ENCODE assay signal across 1 cellular context in genomic region chrX:120560842-120561633, GRCh38.
A peak's percentile ranks its signal among the peaks of the same experiment; 100 is the strongest.
TF ChIP-seq lines count a peak whose summit lies in the region.

CUL4B (minus strand) TSS chrX:120560962; CDS start chrX:120560638, 324 bp downstream.

TF ChIP-seq in GM12878, 131 proteins besides CTCF, POLR2A, EP300 and RAD21 (continued from another document):
- TF ChIP-seq, protein P1, sequence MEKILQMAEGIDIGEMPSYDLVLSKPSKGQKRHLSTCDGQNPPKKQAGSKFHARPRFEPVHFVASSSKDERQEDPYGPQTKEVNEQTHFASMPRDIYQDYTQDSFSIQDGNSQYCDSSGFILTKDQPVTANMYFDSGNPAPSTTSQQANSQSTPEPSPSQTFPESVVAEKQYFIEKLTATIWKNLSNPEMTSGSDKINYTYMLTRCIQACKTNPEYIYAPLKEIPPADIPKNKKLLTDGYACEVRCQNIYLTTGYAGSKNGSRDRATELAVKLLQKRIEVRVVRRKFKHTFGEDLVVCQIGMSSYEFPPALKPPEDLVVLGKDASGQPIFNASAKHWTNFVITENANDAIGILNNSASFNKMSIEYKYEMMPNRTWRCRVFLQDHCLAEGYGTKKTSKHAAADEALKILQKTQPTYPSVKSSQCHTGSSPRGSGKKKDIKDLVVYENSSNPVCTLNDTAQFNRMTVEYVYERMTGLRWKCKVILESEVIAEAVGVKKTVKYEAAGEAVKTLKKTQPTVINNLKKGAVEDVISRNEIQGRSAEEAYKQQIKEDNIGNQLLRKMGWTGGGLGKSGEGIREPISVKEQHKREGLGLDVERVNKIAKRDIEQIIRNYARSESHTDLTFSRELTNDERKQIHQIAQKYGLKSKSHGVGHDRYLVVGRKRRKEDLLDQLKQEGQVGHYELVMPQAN (conservative IDR thresholded peaks at IDR 0.05): no peak
- TF ChIP-seq MXI1 (IDR thresholded peaks at IDR 0.05; ENCODE audit: low read depth, low read length) (0 out of 2 replicates have a peak, but pooled peaks have one; percentile 12), PAX8 (IDR thresholded peaks at IDR 0.05) (no peak), CHD1 (IDR thresholded peaks at IDR 0.05; ENCODE audit: low read depth, low read length) (no peak), JUNB (IDR thresholded peaks at IDR 0.05) (no peak), SIN3A (IDR thresholded peaks at IDR 0.05; ENCODE audit: low read depth, low read length) (no peak), LARP7 (IDR thresholded peaks at IDR 0.05) (no peak), HCFC1 (IDR thresholded peaks at IDR 0.05; ENCODE audit: low read length) (no peak), PAX5 (IDR thresholded peaks at IDR 0.05; ENCODE audit: borderline replicate concordance, low read depth, low read length) (no peak), NFYA (IDR thresholded peaks at IDR 0.05; ENCODE audit: borderline replicate concordance, low read depth, low read length) (no peak), MEF2A (IDR thresholded peaks at IDR 0.05; ENCODE audit: insufficient read depth, low read depth, low read length) (no peak), ZZZ3 (IDR thresholded peaks at IDR 0.05; ENCODE audit: control insufficient read depth, insufficient read length, low read depth) (no peak), STAT1 (conservative IDR thresholded peaks at IDR 0.05) (no peak), TCF12 (IDR thresholded peaks at IDR 0.05; ENCODE audit: low read depth, low read length) (no peak), SMAD5 (IDR thresholded peaks at IDR 0.05; ENCODE audit: low read depth) (no peak), MYB (IDR thresholded peaks at IDR 0.05; ENCODE audit: borderline replicate concordance, low read depth, low read length) (no peak), ATF7 (IDR thresholded peaks at IDR 0.05; ENCODE audit: low read depth) (0 out of 2 replicates have a peak, but pooled peaks have one; percentile 34), YBX1 (IDR thresholded peaks at IDR 0.05) (no peak), CBX5 (IDR thresholded peaks at IDR 0.05; ENCODE audit: low read depth) (no peak), PML (IDR thresholded peaks at IDR 0.05; ENCODE audit: low read length) (no peak), EGR1 (IDR thresholded peaks at IDR 0.05; ENCODE audit: borderline replicate concordance in 1 of 2, low read depth in 2 of 2, low read length in 2 of 2) (peak in 1 of 2 experiments; percentile 84; a peak in 2 of 3 replicates), ZNF384 (IDR thresholded peaks at IDR 0.05; ENCODE audit: borderline replicate concordance, low read depth, low read length) (no peak), RAD51 (IDR thresholded peaks at IDR 0.05) (peak; percentile 82), ZNF592 (IDR thresholded peaks at IDR 0.05) (no peak), BCL3 (IDR thresholded peaks at IDR 0.05; ENCODE audit: borderline replicate concordance, insufficient read depth, low read depth, low read length, poor library complexity, severe bottlenecking) (no peak), IKZF2 (IDR thresholded peaks at IDR 0.05) (peak; percentile 84 to 86), NR2C2 (IDR thresholded peaks at IDR 0.05; ENCODE audit: borderline replicate concordance, control insufficient read depth, insufficient read length, low read depth) (no peak), CBX3 (IDR thresholded peaks at IDR 0.05; ENCODE audit: borderline replicate concordance, low read depth) (no peak), ETV6 (conservative IDR thresholded peaks at IDR 0.05 in 1 of 2, IDR thresholded peaks at IDR 0.05 in 1 of 2; ENCODE audit: borderline replicate concordance in 1 of 2, low read depth in 1 of 2) (no peak), SREBF2 (IDR thresholded peaks at IDR 0.05; ENCODE audit: low read length) (no peak), ZBTB33 (IDR thresholded peaks at IDR 0.05) (no peak), BACH1 (IDR thresholded peaks at IDR 0.05; ENCODE audit: borderline replicate concordance) (no peak; the same call in 1 of the 2 replicates), CEBPB (IDR thresholded peaks at IDR 0.05; ENCODE audit: borderline replicate concordance in 1 of 2, low read depth in 2 of 2, low read length in 2 of 2) (no peak), E2F4 (IDR thresholded peaks at IDR 0.05; ENCODE audit: low read depth, low read length) (no peak), NRF1 (conservative IDR thresholded peaks at IDR 0.05; ENCODE audit: low read depth, low read length) (no peak)
- TF ChIP-seq, protein P2, sequence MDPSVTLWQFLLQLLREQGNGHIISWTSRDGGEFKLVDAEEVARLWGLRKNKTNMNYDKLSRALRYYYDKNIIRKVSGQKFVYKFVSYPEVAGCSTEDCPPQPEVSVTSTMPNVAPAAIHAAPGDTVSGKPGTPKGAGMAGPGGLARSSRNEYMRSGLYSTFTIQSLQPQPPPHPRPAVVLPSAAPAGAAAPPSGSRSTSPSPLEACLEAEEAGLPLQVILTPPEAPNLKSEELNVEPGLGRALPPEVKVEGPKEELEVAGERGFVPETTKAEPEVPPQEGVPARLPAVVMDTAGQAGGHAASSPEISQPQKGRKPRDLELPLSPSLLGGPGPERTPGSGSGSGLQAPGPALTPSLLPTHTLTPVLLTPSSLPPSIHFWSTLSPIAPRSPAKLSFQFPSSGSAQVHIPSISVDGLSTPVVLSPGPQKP (IDR thresholded peaks at IDR 0.05; ENCODE audit: low read depth, low read length): peak; percentile 64
- TF ChIP-seq, protein P3, sequence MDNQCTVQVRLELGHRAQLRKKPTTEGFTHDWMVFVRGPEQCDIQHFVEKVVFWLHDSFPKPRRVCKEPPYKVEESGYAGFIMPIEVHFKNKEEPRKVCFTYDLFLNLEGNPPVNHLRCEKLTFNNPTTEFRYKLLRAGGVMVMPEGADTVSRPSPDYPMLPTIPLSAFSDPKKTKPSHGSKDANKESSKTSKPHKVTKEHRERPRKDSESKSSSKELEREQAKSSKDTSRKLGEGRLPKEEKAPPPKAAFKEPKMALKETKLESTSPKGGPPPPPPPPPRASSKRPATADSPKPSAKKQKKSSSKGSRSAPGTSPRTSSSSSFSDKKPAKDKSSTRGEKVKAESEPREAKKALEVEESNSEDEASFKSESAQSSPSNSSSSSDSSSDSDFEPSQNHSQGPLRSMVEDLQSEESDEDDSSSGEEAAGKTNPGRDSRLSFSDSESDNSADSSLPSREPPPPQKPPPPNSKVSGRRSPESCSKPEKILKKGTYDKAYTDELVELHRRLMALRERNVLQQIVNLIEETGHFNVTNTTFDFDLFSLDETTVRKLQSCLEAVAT (IDR thresholded peaks at IDR 0.05): 0 out of 2 replicates have a peak, but pooled peaks have one; percentile 64
- TF ChIP-seq, protein P4, sequence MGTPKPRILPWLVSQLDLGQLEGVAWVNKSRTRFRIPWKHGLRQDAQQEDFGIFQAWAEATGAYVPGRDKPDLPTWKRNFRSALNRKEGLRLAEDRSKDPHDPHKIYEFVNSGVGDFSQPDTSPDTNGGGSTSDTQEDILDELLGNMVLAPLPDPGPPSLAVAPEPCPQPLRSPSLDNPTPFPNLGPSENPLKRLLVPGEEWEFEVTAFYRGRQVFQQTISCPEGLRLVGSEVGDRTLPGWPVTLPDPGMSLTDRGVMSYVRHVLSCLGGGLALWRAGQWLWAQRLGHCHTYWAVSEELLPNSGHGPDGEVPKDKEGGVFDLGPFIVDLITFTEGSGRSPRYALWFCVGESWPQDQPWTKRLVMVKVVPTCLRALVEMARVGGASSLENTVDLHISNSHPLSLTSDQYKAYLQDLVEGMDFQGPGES (IDR thresholded peaks at IDR 0.05): no peak
- TF ChIP-seq, protein P5, sequence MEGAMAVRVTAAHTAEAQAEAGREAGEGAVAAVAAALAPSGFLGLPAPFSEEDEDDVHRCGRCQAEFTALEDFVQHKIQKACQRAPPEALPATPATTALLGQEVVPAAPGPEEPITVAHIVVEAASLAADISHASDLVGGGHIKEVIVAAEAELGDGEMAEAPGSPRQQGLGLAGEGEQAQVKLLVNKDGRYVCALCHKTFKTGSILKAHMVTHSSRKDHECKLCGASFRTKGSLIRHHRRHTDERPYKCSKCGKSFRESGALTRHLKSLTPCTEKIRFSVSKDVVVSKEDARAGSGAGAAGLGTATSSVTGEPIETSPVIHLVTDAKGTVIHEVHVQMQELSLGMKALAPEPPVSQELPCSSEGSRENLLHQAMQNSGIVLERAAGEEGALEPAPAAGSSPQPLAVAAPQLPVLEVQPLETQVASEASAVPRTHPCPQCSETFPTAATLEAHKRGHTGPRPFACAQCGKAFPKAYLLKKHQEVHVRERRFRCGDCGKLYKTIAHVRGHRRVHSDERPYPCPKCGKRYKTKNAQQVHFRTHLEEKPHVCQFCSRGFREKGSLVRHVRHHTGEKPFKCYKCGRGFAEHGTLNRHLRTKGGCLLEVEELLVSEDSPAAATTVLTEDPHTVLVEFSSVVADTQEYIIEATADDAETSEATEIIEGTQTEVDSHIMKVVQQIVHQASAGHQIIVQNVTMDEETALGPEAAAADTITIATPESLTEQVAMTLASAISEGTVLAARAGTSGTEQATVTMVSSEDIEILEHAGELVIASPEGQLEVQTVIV (IDR thresholded peaks at IDR 0.05; ENCODE audit: borderline replicate concordance, partially characterized antibody): no peak
- TF ChIP-seq, protein P6, sequence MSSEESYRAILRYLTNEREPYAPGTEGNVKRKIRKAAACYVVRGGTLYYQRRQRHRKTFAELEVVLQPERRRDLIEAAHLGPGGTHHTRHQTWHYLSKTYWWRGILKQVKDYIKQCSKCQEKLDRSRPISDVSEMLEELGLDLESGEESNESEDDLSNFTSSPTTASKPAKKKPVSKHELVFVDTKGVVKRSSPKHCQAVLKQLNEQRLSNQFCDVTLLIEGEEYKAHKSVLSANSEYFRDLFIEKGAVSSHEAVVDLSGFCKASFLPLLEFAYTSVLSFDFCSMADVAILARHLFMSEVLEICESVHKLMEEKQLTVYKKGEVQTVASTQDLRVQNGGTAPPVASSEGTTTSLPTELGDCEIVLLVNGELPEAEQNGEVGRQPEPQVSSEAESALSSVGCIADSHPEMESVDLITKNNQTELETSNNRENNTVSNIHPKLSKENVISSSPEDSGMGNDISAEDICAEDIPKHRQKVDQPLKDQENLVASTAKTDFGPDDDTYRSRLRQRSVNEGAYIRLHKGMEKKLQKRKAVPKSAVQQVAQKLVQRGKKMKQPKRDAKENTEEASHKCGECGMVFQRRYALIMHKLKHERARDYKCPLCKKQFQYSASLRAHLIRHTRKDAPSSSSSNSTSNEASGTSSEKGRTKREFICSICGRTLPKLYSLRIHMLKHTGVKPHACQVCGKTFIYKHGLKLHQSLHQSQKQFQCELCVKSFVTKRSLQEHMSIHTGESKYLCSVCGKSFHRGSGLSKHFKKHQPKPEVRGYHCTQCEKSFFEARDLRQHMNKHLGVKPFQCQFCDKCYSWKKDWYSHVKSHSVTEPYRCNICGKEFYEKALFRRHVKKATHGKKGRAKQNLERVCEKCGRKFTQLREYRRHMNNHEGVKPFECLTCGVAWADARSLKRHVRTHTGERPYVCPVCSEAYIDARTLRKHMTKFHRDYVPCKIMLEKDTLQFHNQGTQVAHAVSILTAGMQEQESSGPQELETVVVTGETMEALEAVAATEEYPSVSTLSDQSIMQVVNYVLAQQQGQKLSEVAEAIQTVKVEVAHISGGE (CRISPR knock-in tag; IDR thresholded peaks at IDR 0.05): no peak
